In the genomic region with DNA sequence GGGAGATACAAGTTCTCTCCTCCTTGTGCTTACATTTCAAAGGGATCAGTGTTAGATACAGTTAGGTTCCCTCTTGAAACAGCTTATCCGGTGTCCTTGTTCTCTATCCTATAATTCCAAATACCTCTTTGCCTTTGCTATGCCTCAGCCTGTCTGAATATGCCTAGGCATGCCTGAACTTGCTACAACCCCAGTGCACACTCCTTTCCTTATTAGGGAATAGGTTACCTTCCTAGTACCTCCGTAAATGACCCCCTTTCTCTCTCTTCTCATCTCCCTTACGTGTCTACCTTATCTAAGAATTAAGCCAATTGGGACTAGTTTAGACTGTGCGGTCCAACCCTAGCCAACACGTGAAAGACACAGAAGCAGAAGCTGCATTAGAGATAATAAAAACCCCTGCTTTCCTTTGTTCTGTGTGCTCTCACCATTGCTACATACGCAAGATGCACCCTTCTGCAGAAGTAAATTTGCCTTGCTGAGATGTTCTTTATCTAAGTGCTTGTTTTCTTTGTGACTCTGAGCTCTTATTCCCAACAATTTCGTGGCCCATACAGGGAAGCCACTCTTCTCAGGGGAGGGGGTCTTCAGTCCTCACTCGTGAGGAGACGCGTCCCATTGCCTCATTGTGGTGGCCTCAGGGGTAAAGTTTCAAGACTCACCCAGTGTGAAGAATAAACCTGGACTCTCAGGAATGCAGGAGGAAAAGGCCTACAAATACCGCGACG, we compare ENCODE assay signal across 33 cellular contexts.
"Had no signal": no experiment of that assay in that cellular context is flagged by ENCODE, and none has a peak within 500 bp of the region (broad histone marks: within the 10 kb centered on the region; RNA-seq: fewer than 3 reads in every experiment).

No MANE protein-coding gene starts in this region.

- H3K36me3 Mint-ChIP-seq: activated CD4-positive, alpha-beta memory T cell treated with anti-CD3 and anti-CD28 coated beads for 36 hours; activated naive CD8-positive, alpha-beta T cell treated with anti-CD3 and anti-CD28 coated beads for 36 hours; naive B cell had no signal

- H3K4me3 ChIP-seq: adrenal gland, body of pancreas, cardiac muscle cell, esophagus muscularis mucosa, ovary, right lobe of liver, thoracic aorta, uterus had no signal

- DNase-seq: activated CD4-positive, alpha-beta memory T cell treated with anti-CD3 and anti-CD28 coated beads for 36 hours; activated CD4-positive, alpha-beta T cell treated with anti-CD3 and anti-CD28 coated beads, Interleukin-2, amount 10 ng/mL, durations not matched to agents 24 days and 14 days; activated CD8-positive, alpha-beta memory T cell treated with anti-CD3 and anti-CD28 coated beads, Interleukin-2, amount 50 U/mL, for 4 hours; activated effector memory CD4-positive, alpha-beta T cell treated with anti-CD3 and anti-CD28 coated beads, Interleukin-2, amount 50 U/mL, for 16 hours; activated naive CD4-positive, alpha-beta T cell treated with anti-CD3 and anti-CD28 coated beads for 36 hours; activated naive CD8-positive, alpha-beta T cell treated with anti-CD3 and anti-CD28 coated beads for 36 hours; activated T-cell treated with anti-CD3 and anti-CD28 coated beads, Interleukin-2, amount 50 U/mL, for 1 hour; adrenal gland; aorta; body of pancreas; cerebellar nuclear complex; cortex of kidney; effector memory CD8-positive, alpha-beta T cell; left ventricle myocardium superior; naive B cell; nephron progenitor cell; ovary; right lobe of liver; stimulated activated CD4-positive, alpha-beta T cell treated with anti-CD3 and anti-CD28 coated beads, Interleukin-12 subunit alpha, Interleukin-12 subunit beta, amount 100 ng/mL, for 4 hours; stimulated activated CD4-positive, alpha-beta T cell treated with anti-CD3 and anti-CD28 coated beads, Interleukin-4, amount 100 ng/mL, for 1 hour; stimulated activated naive CD8-positive, alpha-beta T cell treated with anti-CD3 and anti-CD28 coated beads, Interleukin-15, Interleukin-2, amounts not matched to agents 100 U/mL and 50 U/mL, for 24 hours; T-helper 17 cell; T1000; uterus; WERI-Rb-1 had no signal

- H3K27ac ChIP-seq: adrenal gland, body of pancreas, cardiac muscle cell, esophagus muscularis mucosa, foreskin keratinocyte, ovary, right lobe of liver, thoracic aorta, uterus, WERI-Rb-1 had no signal

- H3K27ac Mint-ChIP-seq: activated CD4-positive, alpha-beta memory T cell treated with anti-CD3 and anti-CD28 coated beads for 36 hours; activated CD4-positive, alpha-beta T cell treated with anti-CD3 and anti-CD28 coated beads, Interleukin-2, amount 10 ng/mL, durations not matched to agents 24 days and 14 days; activated naive CD4-positive, alpha-beta T cell treated with anti-CD3 and anti-CD28 coated beads for 36 hours; activated naive CD8-positive, alpha-beta T cell treated with anti-CD3 and anti-CD28 coated beads for 36 hours; activated T-helper 1 cell treated with anti-CD3 and anti-CD28 coated beads, Interleukin-12 subunit alpha, Interleukin-12 subunit beta, Interleukin-2, Interleukin-4 antibody, amounts not matched to agents 30 ng/mL and 10 ng/mL and 1 ng/mL, durations not matched to agents 14 hours and 24 hours and 36 hours; effector memory CD8-positive, alpha-beta T cell; mesothelial cell of epicardium; naive B cell; nephron progenitor cell; progenitor cell of endocrine pancreas; T-helper 17 cell had no signal

- H3K4me1 Mint-ChIP-seq: activated CD4-positive, alpha-beta T cell treated with anti-CD3 and anti-CD28 coated beads, Interleukin-2, amount 10 ng/mL, durations not matched to agents 24 days and 14 days; activated naive CD8-positive, alpha-beta T cell treated with anti-CD3 and anti-CD28 coated beads for 36 hours; naive B cell; nephron progenitor cell; T-helper 17 cell had no signal

- H3K4me3 Mint-ChIP-seq: activated CD4-positive, alpha-beta memory T cell treated with anti-CD3 and anti-CD28 coated beads for 36 hours; activated CD4-positive, alpha-beta T cell treated with anti-CD3 and anti-CD28 coated beads, Interleukin-2, amount 10 ng/mL, durations not matched to agents 24 days and 14 days; activated naive CD4-positive, alpha-beta T cell treated with anti-CD3 and anti-CD28 coated beads for 36 hours; activated naive CD8-positive, alpha-beta T cell treated with anti-CD3 and anti-CD28 coated beads for 36 hours; activated T-helper 1 cell treated with anti-CD3 and anti-CD28 coated beads, Interleukin-12 subunit alpha, Interleukin-12 subunit beta, Interleukin-2, Interleukin-4 antibody, amounts not matched to agents 30 ng/mL and 10 ng/mL and 1 ng/mL, durations not matched to agents 14 hours and 24 hours and 36 hours; effector memory CD8-positive, alpha-beta T cell; mesothelial cell of epicardium; naive B cell; nephron progenitor cell; T-helper 17 cell had no signal

- H3K27me3 Mint-ChIP-seq: activated CD4-positive, alpha-beta memory T cell treated with anti-CD3 and anti-CD28 coated beads for 36 hours; activated CD4-positive, alpha-beta T cell treated with anti-CD3 and anti-CD28 coated beads, Interleukin-2, amount 10 ng/mL, durations not matched to agents 24 days and 14 days; activated naive CD8-positive, alpha-beta T cell treated with anti-CD3 and anti-CD28 coated beads for 36 hours; effector memory CD8-positive, alpha-beta T cell; naive B cell; progenitor cell of endocrine pancreas; T-helper 17 cell had no signal

- H3K9me3 ChIP-seq: adrenal gland, ovary, right lobe of liver, thoracic aorta, uterus had no signal

- H3K4me1 ChIP-seq: adrenal gland, body of pancreas, esophagus muscularis mucosa, right lobe of liver, uterus had no signal

- ATAC-seq: activated CD4-positive, CD25-positive, alpha-beta regulatory T cell treated with anti-CD3 and anti-CD28 coated beads, Interleukin-2, amount 50 U/mL, for 24 hours; body of pancreas; effector memory CD8-positive, alpha-beta T cell; foreskin keratinocyte; left ventricle myocardium superior; right lobe of liver; stimulated activated naive CD8-positive, alpha-beta T cell treated with anti-CD3 and anti-CD28 coated beads, Interleukin-15, Interleukin-2, amounts not matched to agents 100 U/mL and 50 U/mL, for 24 hours; T-helper 17 cell had no signal

- H3K27me3 ChIP-seq: adrenal gland, body of pancreas, cardiac muscle cell, esophagus muscularis mucosa, foreskin keratinocyte, ovary, right lobe of liver, uterus had no signal

- H3K36me3 ChIP-seq: adrenal gland, cardiac muscle cell, esophagus muscularis mucosa, ovary, right lobe of liver, thoracic aorta, uterus, WERI-Rb-1 had no signal
